Comparison of ENCODE assay signal across 37 cellular contexts in genomic region chr6:87340230-87340629, GRCh38. TPM values are rescaled to one million over a fixed set of nuclear protein-coding genes. Genes with fewer than 3 reads are reported as not detected.
"Had no signal": no experiment of that assay in that cellular context is flagged by ENCODE, and none has a peak within 500 bp of the region (broad histone marks: within the 10 kb centered on the region; RNA-seq: fewer than 3 reads in every experiment).

No MANE protein-coding gene starts in this region.

- ATAC-seq: activated naive CD4-positive, alpha-beta T cell treated with anti-CD3 and anti-CD28 coated beads, Interleukin-2, amount 50 U/mL, for 72 hours; activated T-cell treated with anti-CD3 and anti-CD28 coated beads, Interleukin-2, amount 50 U/mL, for 4 hours; PC-3; Right ventricle myocardium inferior had no signal

- H3K27me3 ChIP-seq: brain microvascular endothelial cell had no signal

- DNase-seq: activated B cell treated with CpG ODN at 0.5 μM for 24 hours; activated CD4-positive, alpha-beta memory T cell treated with anti-CD3 and anti-CD28 coated beads for 36 hours; activated CD4-positive, alpha-beta T cell treated with anti-CD3 and anti-CD28 coated beads for 4 hours; activated CD4-positive, alpha-beta T cell treated with anti-CD3 and anti-CD28 coated beads, Interleukin-2, amount 50 U/mL, for 1 hour; activated CD4-positive, CD25-positive, alpha-beta regulatory T cell treated with anti-CD3 and anti-CD28 coated beads, Interleukin-2, amount 50 U/mL, for 72 hours; activated CD8-positive, alpha-beta memory T cell treated with anti-CD3 and anti-CD28 coated beads, Interleukin-2, amount 50 U/mL, for 4 hours; activated gamma-delta T cell treated with Interleukin-2 at 50 U/mL for 16 hours; activated naive CD4-positive, alpha-beta T cell treated with anti-CD3 and anti-CD28 coated beads for 36 hours; activated T-cell treated with anti-CD3 and anti-CD28 coated beads for 4 hours; activated T-cell treated with anti-CD3 and anti-CD28 coated beads, Interleukin-2, amount 50 U/mL, for 4 hours; anterior cingulate cortex; brain microvascular endothelial cell; central memory CD4-positive, alpha-beta T cell; Kasumi-1; MM.1S; MV-4-11; NCI-H1092; NCI-H1436 treated with DMSO at 0.1 percent for 48 hours; NCI-H1694 treated with DMSO at 0.1 percent for 48 hours; NCI-H2029; NCI-H2171 treated with DMSO at 0.1 percent for 48 hours; NCI-H2227 treated with DMSO at 0.1 percent for 48 hours; NCI-H446; NCI-H510A treated with DMSO at 0.1 percent for 48 hours; NCI-H748 treated with DMSO at 0.1 percent for 48 hours; NK-92 treated with Interleukin-12 subunit alpha and Interleukin-12 subunit beta, amount 100 ng/mL, for 24 hours; PC-3; SW 1271; T-helper 1 cell; T-helper 2 cell; T-helper 9 cell had no signal

- H3K36me3 ChIP-seq: brain microvascular endothelial cell had no signal

- H3K27ac ChIP-seq: brain microvascular endothelial cell, RWPE1, VCaP had no signal

RNA-seq across cellular contexts. Expression of gene GJB7, which starts 11.2 kb away (rescaled TPM):
- total RNA-seq: activated B cell treated with CpG ODN at 0.5 μM for 24 hours; activated CD4-positive, alpha-beta memory T cell treated with anti-CD3 and anti-CD28 coated beads for 36 hours; activated naive CD4-positive, alpha-beta T cell treated with anti-CD3 and anti-CD28 coated beads for 36 hours; activated naive CD4-positive, alpha-beta T cell treated with anti-CD3 and anti-CD28 coated beads, Interleukin-2, amount 50 U/mL, for 72 hours; activated T-cell treated with anti-CD3 and anti-CD28 coated beads, Interleukin-2, amount 50 U/mL, for 4 hours; activated T-helper 1 cell treated with anti-CD3 and anti-CD28 coated beads, Interleukin-12 subunit alpha, Interleukin-12 subunit beta, Interleukin-2, Interleukin-4 antibody, amounts not matched to agents 30 ng/mL and 10 ng/mL and 1 ng/mL, durations not matched to agents 14 hours and 24 hours and 36 hours; cerebellum; Right ventricle myocardium inferior had no signal
